ENCODE assay signal across 1 cellular context in the genomic region with DNA sequence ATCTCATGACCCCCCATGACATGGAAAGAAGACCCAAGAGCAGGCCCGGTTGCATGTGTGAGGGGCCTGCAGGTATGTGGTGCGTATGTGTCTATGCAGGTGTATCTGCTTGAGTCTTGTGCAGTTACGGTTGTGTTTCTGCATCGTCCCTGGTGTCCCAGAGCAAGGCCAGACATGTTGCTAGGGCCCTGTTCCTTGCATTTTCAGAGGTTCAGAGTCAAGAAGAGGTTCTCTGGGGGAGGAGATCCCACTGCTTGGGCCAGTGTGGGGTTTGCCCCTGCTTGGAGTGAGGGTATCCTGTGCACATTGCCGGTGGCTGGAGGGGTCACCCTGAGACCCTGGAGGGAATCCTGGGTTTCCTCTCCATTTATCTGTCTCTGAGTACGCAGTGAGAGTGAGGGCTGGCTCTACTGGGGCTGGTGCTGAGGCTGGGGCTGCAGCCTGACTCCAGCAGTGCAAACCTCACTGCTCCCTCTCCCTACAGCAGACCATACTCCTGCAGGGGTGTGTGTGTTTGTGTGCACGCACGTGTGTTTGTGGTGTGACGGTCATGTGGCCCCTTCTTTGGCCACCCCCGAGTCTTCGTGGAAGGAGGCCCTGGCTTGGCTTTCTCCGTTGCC.
TF ChIP-seq lines count a peak whose summit lies in the region.

No MANE protein-coding gene starts in this region.

TF ChIP-seq in HepG2, 621 proteins besides CTCF, POLR2A, EP300 and RAD21:
- TF ChIP-seq ZNF577 (CRISPR knock-in tag; IDR thresholded peaks at IDR 0.05; ENCODE audit: borderline replicate concordance, low read depth) (no peak), ZNF30 (CRISPR knock-in tag; IDR thresholded peaks at IDR 0.05) (no peak), ZNF44 (CRISPR knock-in tag; IDR thresholded peaks at IDR 0.05) (no peak), RBM22 (optimal IDR thresholded peaks at IDR 0.05; ENCODE audit: low read length) (peak; percentile 39), ETV5 (CRISPR knock-in tag; IDR thresholded peaks at IDR 0.05; ENCODE audit: borderline replicate concordance) (no peak), ZNF616 (CRISPR knock-in tag; IDR thresholded peaks at IDR 0.05; ENCODE audit: low read depth) (no peak), TARDBP (CRISPR knock-in tag; IDR thresholded peaks at IDR 0.05) (peak; percentile 1; the same call in 1 of the 2 replicates), POLR2G (IDR thresholded peaks at IDR 0.05; ENCODE audit: low read depth, low read length) (peak; percentile 29; the same call in 1 of the 2 replicates), NFYB (CRISPR knock-in tag; IDR thresholded peaks at IDR 0.05) (no peak), IKZF1 (IDR thresholded peaks at IDR 0.05) (no peak), ZNF768 (CRISPR knock-in tag; IDR thresholded peaks at IDR 0.05) (no peak), JARID2 (CRISPR knock-in tag; IDR thresholded peaks at IDR 0.05; ENCODE audit: insufficient replicate concordance) (no peak), ZNF484 (CRISPR knock-in tag; IDR thresholded peaks at IDR 0.05; ENCODE audit: borderline replicate concordance, low read depth) (no peak), ASH2L (IDR thresholded peaks at IDR 0.05; ENCODE audit: insufficient read length, low read depth, low read length) (no peak), FOXM1 (CRISPR knock-in tag; IDR thresholded peaks at IDR 0.05) (no peak), ZNF660 (CRISPR knock-in tag; IDR thresholded peaks at IDR 0.05; ENCODE audit: borderline replicate concordance, low read depth) (no peak), ZBTB1 (CRISPR knock-in tag; IDR thresholded peaks at IDR 0.05; ENCODE audit: borderline replicate concordance) (no peak), ZNF33A (CRISPR knock-in tag; IDR thresholded peaks at IDR 0.05; ENCODE audit: borderline replicate concordance) (no peak), ZNF468 (CRISPR knock-in tag; IDR thresholded peaks at IDR 0.05) (no peak)
- TF ChIP-seq, protein P1, sequence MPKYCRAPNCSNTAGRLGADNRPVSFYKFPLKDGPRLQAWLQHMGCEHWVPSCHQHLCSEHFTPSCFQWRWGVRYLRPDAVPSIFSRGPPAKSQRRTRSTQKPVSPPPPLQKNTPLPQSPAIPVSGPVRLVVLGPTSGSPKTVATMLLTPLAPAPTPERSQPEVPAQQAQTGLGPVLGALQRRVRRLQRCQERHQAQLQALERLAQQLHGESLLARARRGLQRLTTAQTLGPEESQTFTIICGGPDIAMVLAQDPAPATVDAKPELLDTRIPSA (CRISPR knock-in tag; IDR thresholded peaks at IDR 0.05; ENCODE audit: borderline replicate concordance), result no peak
- TF ChIP-seq, protein P2, sequence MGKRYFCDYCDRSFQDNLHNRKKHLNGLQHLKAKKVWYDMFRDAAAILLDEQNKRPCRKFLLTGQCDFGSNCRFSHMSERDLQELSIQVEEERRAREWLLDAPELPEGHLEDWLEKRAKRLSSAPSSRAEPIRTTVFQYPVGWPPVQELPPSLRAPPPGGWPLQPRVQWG (CRISPR knock-in tag; IDR thresholded peaks at IDR 0.05; ENCODE audit: borderline replicate concordance, low read depth), result no peak
- TF ChIP-seq, protein P3, sequence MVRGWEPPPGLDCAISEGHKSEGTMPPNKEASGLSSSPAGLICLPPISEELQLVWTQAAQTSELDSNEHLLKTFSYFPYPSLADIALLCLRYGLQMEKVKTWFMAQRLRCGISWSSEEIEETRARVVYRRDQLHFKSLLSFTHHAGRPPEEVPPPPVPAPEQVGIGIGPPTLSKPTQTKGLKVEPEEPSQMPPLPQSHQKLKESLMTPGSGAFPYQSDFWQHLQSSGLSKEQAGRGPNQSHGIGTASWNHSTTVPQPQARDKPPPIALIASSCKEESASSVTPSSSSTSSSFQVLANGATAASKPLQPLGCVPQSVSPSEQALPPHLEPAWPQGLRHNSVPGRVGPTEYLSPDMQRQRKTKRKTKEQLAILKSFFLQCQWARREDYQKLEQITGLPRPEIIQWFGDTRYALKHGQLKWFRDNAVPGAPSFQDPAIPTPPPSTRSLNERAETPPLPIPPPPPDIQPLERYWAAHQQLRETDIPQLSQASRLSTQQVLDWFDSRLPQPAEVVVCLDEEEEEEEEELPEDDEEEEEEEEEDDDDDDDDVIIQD (CRISPR knock-in tag; IDR thresholded peaks at IDR 0.05; ENCODE audit: low read depth), result no peak
- TF ChIP-seq, protein P4, sequence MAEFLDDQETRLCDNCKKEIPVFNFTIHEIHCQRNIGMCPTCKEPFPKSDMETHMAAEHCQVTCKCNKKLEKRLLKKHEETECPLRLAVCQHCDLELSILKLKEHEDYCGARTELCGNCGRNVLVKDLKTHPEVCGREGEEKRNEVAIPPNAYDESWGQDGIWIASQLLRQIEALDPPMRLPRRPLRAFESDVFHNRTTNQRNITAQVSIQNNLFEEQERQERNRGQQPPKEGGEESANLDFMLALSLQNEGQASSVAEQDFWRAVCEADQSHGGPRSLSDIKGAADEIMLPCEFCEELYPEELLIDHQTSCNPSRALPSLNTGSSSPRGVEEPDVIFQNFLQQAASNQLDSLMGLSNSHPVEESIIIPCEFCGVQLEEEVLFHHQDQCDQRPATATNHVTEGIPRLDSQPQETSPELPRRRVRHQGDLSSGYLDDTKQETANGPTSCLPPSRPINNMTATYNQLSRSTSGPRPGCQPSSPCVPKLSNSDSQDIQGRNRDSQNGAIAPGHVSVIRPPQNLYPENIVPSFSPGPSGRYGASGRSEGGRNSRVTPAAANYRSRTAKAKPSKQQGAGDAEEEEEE (CRISPR knock-in tag; IDR thresholded peaks at IDR 0.05; ENCODE audit: borderline replicate concordance), result no peak
